In the genomic region with DNA sequence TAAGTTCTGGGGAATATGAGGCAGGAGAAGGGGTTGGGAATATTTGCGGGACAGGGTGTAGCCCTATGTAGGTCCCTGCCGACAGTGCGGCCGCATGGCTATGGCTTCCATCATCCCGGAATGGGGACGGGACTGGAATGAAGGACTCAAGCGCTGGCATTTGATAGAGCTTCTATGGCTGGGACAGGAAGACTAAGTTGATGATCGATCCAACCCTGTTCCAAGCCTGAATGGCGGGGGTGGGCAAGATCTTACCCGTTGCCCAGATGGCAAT, we compare ENCODE assay signal across 9 cellular contexts. TPM values are rescaled to one million over a fixed set of nuclear protein-coding genes. Genes with fewer than 3 reads are reported as not detected.
A peak's percentile ranks its signal among the peaks of the same experiment; 100 is the strongest.
DNase-seq lines count a peak whose midpoint lies in the region; FAIRE-seq and TF ChIP-seq lines count a peak whose summit lies in the region.
"Had no signal": no experiment of that assay in that cellular context is flagged by ENCODE, and none has a peak within 500 bp of the region (broad histone marks: within the 10 kb centered on the region; RNA-seq: fewer than 3 reads in every experiment).

No MANE protein-coding gene starts in this region.

- intact Hi-C loops in dorsolateral prefrontal cortex (cut with DNase I), result loop anchor here (1.0 to 5.0 kb wide), 4 partner anchors 26 to 107 kb away; no protein-coding TSS in a partner anchor

- peaks cover 0 to 13% (median 0%) of the 10 kb centered on the region in 45 donors for H3K27me3 ChIP-seq in dorsolateral prefrontal cortex

- H3K36me3 Mint-ChIP-seq in nephron (ENCODE audit: low read depth), result no peaks in the 10 kb centered on the region

- peak overlapping the region; percentile 83 to 88 (median 85) for H3K4me3 Mint-ChIP-seq in nephron

- in situ Hi-C loops in Caki2 (cut with HindIII; ENCODE audit: low pct_unique_long_range_greater_than_20kb, low sequenced_read_pairs) (no loop called here), KBM-7 (cut with MboI; ENCODE audit: low pct_unique_long_range_greater_than_20kb, low sequenced_read_pairs) (no loop called here)

- peak overlapping the region; percentile 6 to 99 (median 80) for H3K27ac ChIP-seq in dorsolateral prefrontal cortex

- H3K4me3 ChIP-seq in dorsolateral prefrontal cortex, result peak overlapping the region in 55 of 59 donors; percentile 14 to 61 (median 43)

- H3K9me3 Mint-ChIP-seq in nephron, result no peaks in the 10 kb centered on the region

- DNase-seq in Caki2 (ENCODE audit: low read depth), result peak; percentile 51
- peak; percentile 36 for DNase-seq in KBM-7
- no peak for DNase-seq in dorsolateral prefrontal cortex
- DNase-seq in urothelium cell line (ENCODE audit: low spot score), result no peak
- DNase-seq in GM12892 (ENCODE audit: insufficient read length), result no peak
- DNase-seq in NOMO-1 treated with dmso at 0.1 percent for 144 hours (lab: John Stamatoyannopoulos, UW; ENCODE audit: unreplicated experiment), result no peak
- no peak for DNase-seq in activated CD8-positive, alpha-beta memory T cell treated with anti-CD3 and anti-CD28 coated beads, Interleukin-2, amount 50 U/mL, for 48 hours

- peaks cover 80% of the 10 kb centered on the region for H3K27me3 Mint-ChIP-seq in nephron (ENCODE audit: low read depth)

- TF ChIP-seq CTCF in dorsolateral prefrontal cortex (IDR thresholded peaks at IDR 0.05 in 54 of 56, conservative IDR thresholded peaks at IDR 0.05 in 2 of 56; ENCODE audit: low read depth in 1 of 56, partially characterized antibody in 56 of 56) (no peak), nephron (IDR thresholded peaks at IDR 0.05; ENCODE audit: unreplicated experiment in 3 of 3) (no peak)

- H3K27ac Mint-ChIP-seq in nephron, result no peak overlapping the region

- FAIRE-seq in urothelium cell line (lab: Jason Lieb, UNC) (no peak), GM12892 (lab: Jason Lieb, UNC) (no peak)

- H3K4me1 Mint-ChIP-seq in nephron, result peaks cover 20% of the 10 kb centered on the region

- no peak for TF ChIP-seq POLR2A in GM12892 (IDR thresholded peaks at IDR 0.05; ENCODE audit: low read depth, low read length)

RNA-seq across cellular contexts. Expression of a gene that starts 47.1 kb away (rescaled TPM):
- total RNA-seq in Caki2 (2014; rRNA removed; shearing (Covaris generic); ENCODE audit: low replicate concordance), result 2.3 and 5.5 TPM in 2 replicates
- total RNA-seq in dorsolateral prefrontal cortex, result 100 to 1,000 TPM in 111 of 120 experiments, 10 to 100 TPM in 9; 80.9 to 338 (median 151) TPM
- 0.13 TPM for polyA plus RNA-seq in GM12892 (2012; ENCODE audit: missing spikeins)
- total RNA-seq: M059J had no signal

Comparison
In these comparisons a context has a peak if more than half of its experiments do, and no peak if none do; other contexts are left out.
1. DNase-seq: peak in Caki2 (single experiment) and KBM-7 (single experiment); none in dorsolateral prefrontal cortex (0 of 10), urothelium cell line (single experiment), GM12892 (single experiment), NOMO-1 treated with dmso at 0.1 percent for 144 hours (single experiment) and activated CD8-positive, alpha-beta memory T cell treated with anti-CD3 and anti-CD28 coated beads, Interleukin-2, amount 50 U/mL, for 48 hours (single experiment).
2. RNA of a gene that starts 47.1 kb away (total RNA-seq): 80.9 to 338 TPM in dorsolateral prefrontal cortex; 2.3 to 5.5 TPM in Caki2; every median in the first group is over 10 times any median in the second.